8 cellular contexts compared by ENCODE assay signal in genomic region chr2:102736607-102737409, GRCh38. TPM values are rescaled to one million over a fixed set of nuclear protein-coding genes. Genes with fewer than 3 reads are reported as not detected.
A peak's percentile ranks its signal among the peaks of the same experiment; 100 is the strongest.
DNase-seq lines count a peak whose midpoint lies in the region; ATAC-seq and TF ChIP-seq lines count a peak whose summit lies in the region.

No MANE protein-coding gene starts in this region.

- H3K4me3 ChIP-seq in effector memory CD4-positive, alpha-beta T cell (ENCODE audit: insufficient read depth, low read depth, low read length, poor library complexity, severe bottlenecking) = peak overlapping the region; percentile 93

- H3K4me1 Mint-ChIP-seq in activated CD8-positive, alpha-beta T cell treated with anti-CD3 and anti-CD28 coated beads for 36 hours (ENCODE audit: low read depth) = peaks cover 39% of the 10 kb centered on the region
- H3K4me1 Mint-ChIP-seq in memory B cell = peaks cover 25% of the 10 kb centered on the region

- peaks cover 11% of the 10 kb centered on the region for H3K4me1 ChIP-seq in effector memory CD4-positive, alpha-beta T cell (ENCODE audit: control insufficient read depth, insufficient read depth, low read length, poor library complexity, severe bottlenecking)

- intact Hi-C loops in activated CD8-positive, alpha-beta T cell treated with anti-CD3 and anti-CD28 coated beads for 36 hours (cut with micrococcal nuclease) = no loop called here

- no peaks in the 10 kb centered on the region for H3K27me3 Mint-ChIP-seq in activated CD8-positive, alpha-beta T cell treated with anti-CD3 and anti-CD28 coated beads for 36 hours
- no peaks in the 10 kb centered on the region for H3K27me3 Mint-ChIP-seq in memory B cell

- DNase-seq in C1 segment of cervical spinal cord (lab: John Stamatoyannopoulos, UW) (peak in 13 of 14 donors; percentile 32 to 80 (median 52)), NCI-H526 treated with DMSO at 0.1 percent for 48 hours (lab: John Stamatoyannopoulos, UW) (peak; percentile 66), memory B cell (ENCODE audit: low spot score in 2 of 2) (peak; percentile 77 to 86)
- DNase-seq in activated CD8-positive, alpha-beta T cell treated with anti-CD3 and anti-CD28 coated beads for 36 hours = peak; percentile 89
- DNase-seq in effector memory CD4-positive, alpha-beta T cell = peak; percentile 68 to 80 (median 68)
- DNase-seq in stimulated activated CD8-positive, alpha-beta memory T cell treated with anti-CD3 and anti-CD28 coated beads, Interleukin-12 subunit alpha, Interleukin-12 subunit beta, amount 100 ng/mL, for 24 hours (ENCODE audit: extremely low read depth) = peak; percentile 69

- H3K27ac ChIP-seq in effector memory CD4-positive, alpha-beta T cell (ENCODE audit: insufficient read depth, low read length, poor library complexity, severe bottlenecking) = peak overlapping the region; percentile 43

- peak overlapping the region; percentile 95 for H3K4me3 Mint-ChIP-seq in activated CD8-positive, alpha-beta T cell treated with anti-CD3 and anti-CD28 coated beads for 36 hours
- H3K4me3 Mint-ChIP-seq in memory B cell = peak overlapping the region; percentile 98

- peaks cover 1% of the 10 kb centered on the region for H3K36me3 Mint-ChIP-seq in activated CD8-positive, alpha-beta T cell treated with anti-CD3 and anti-CD28 coated beads for 36 hours (ENCODE audit: low read depth)
- peaks cover 4% of the 10 kb centered on the region for H3K36me3 Mint-ChIP-seq in memory B cell

- H3K27ac Mint-ChIP-seq in activated CD8-positive, alpha-beta T cell treated with anti-CD3 and anti-CD28 coated beads for 36 hours = peak overlapping the region; percentile 92
- peak overlapping the region; percentile 80 for H3K27ac Mint-ChIP-seq in memory B cell

- peak; percentile 93 for ATAC-seq in GM19035 (IDR thresholded peaks at IDR 0.05; ENCODE audit: unreplicated experiment)
- ATAC-seq in HG03196 (IDR thresholded peaks at IDR 0.05; ENCODE audit: unreplicated experiment) = peak; percentile 96
- ATAC-seq in activated CD8-positive, alpha-beta T cell treated with anti-CD3 and anti-CD28 coated beads for 36 hours = peak; percentile 95
- peak; percentile 93 for ATAC-seq in memory B cell (ENCODE audit: low read depth)

- H3K36me3 ChIP-seq in effector memory CD4-positive, alpha-beta T cell (ENCODE audit: control insufficient read depth, insufficient read depth, low read length) = peaks cover 1% of the 10 kb centered on the region

- POLR2A ChIA-PET in activated CD8-positive, alpha-beta T cell treated with anti-CD3 and anti-CD28 coated beads for 36 hours (lab: Charles Lee) = interaction anchor here (1.0 to 1.2 kb wide), 3 partner anchors 11 to 16 kb away, joined by 3 read pairs; no protein-coding TSS in a partner anchor

- no peaks in the 10 kb centered on the region for H3K27me3 ChIP-seq in effector memory CD4-positive, alpha-beta T cell (replicated peaks; ENCODE audit: control insufficient read depth, insufficient read depth, low read length, poor library complexity, severe bottlenecking)

- no peaks in the 10 kb centered on the region for H3K9me3 ChIP-seq in effector memory CD4-positive, alpha-beta T cell (ENCODE audit: control insufficient read depth, low read length)

- TF ChIP-seq CTCF in activated CD8-positive, alpha-beta T cell treated with anti-CD3 and anti-CD28 coated beads for 36 hours (IDR thresholded peaks at IDR 0.05) = no peak

- CTCF ChIA-PET in activated CD8-positive, alpha-beta T cell treated with anti-CD3 and anti-CD28 coated beads for 36 hours (lab: Charles Lee) = interaction anchor here (1.0 to 8.3 kb wide), 6 partner anchors 10 to 294 kb away, joined by 3 to 69 read pairs (median 4); partner anchors contain the start of gene SLC9A4

- no peaks in the 10 kb centered on the region for H3K9me3 Mint-ChIP-seq in activated CD8-positive, alpha-beta T cell treated with anti-CD3 and anti-CD28 coated beads for 36 hours
- peaks cover under 1% of the 10 kb centered on the region for H3K9me3 Mint-ChIP-seq in memory B cell

RNA-seq across cellular contexts. Expression of gene TMEM182, which starts 25.0 kb away (rescaled TPM):
- 1 to 10 TPM; 4.4 to 5.3 TPM for total RNA-seq in activated CD8-positive, alpha-beta T cell treated with anti-CD3 and anti-CD28 coated beads for 36 hours

Comparison
In these comparisons a context has a peak if more than half of its experiments do, and no peak if none do; other contexts are left out.
1. Peak in every context shown above with its lines: DNase-seq, ATAC-seq, H3K4me3 ChIP-seq and H3K27ac ChIP-seq.